ENCODE assay signal across 27 cellular contexts in genomic region chr12:118398878-118399277, GRCh38. TPM values are rescaled to one million over a fixed set of nuclear protein-coding genes. Genes with fewer than 3 reads are reported as not detected.
A peak's percentile ranks its signal among the peaks of the same experiment; 100 is the strongest.
DNase-seq lines count a peak whose midpoint lies in the region; FAIRE-seq and TF ChIP-seq lines count a peak whose summit lies in the region.
"Had no signal": no experiment of that assay in that cellular context is flagged by ENCODE, and none has a peak within 500 bp of the region (broad histone marks: within the 10 kb centered on the region; RNA-seq: fewer than 3 reads in every experiment).

No MANE protein-coding gene starts in this region.

- H4K8ac ChIP-seq in H1 (ENCODE audit: extremely low read depth, insufficient read depth, low read length): no peak overlapping the region

- no peak for TF ChIP-seq POLR2A in H1 (IDR thresholded peaks at IDR 0.05; ENCODE audit: control extremely low read depth in 1 of 2, low read depth in 2 of 2, low read length in 2 of 2)

- no peaks in the 10 kb centered on the region for H3K23me2 ChIP-seq in H1 (ENCODE audit: low read depth, low read length)

- POLR2A ChIA-PET in H1 (lab: Charles Lee; ENCODE audit: partially characterized antibody): interaction anchor here (1.1 kb wide), 1 partner anchor 228 kb away, joined by 3 read pairs; no protein-coding TSS in a partner anchor

- H2BK20ac ChIP-seq in H1 (ENCODE audit: low read length): no peak overlapping the region

- no peak overlapping the region for H2BK15ac ChIP-seq in H1 (ENCODE audit: low read length)

- H2AFZ ChIP-seq in H1 (ENCODE audit: low read length): no peak overlapping the region

- no peak overlapping the region for H3K4me3 Mint-ChIP-seq in activated naive CD4-positive, alpha-beta T cell treated with anti-CD3 and anti-CD28 coated beads, Interleukin-2, amount 10 ng/mL, durations not matched to agents 7 days and 5 days
- no peak overlapping the region for H3K4me3 Mint-ChIP-seq in mesothelial cell of epicardium
- H3K4me3 Mint-ChIP-seq: activated T-helper 1 cell treated with anti-CD3 and anti-CD28 coated beads, Interleukin-12 subunit alpha, Interleukin-12 subunit beta, Interleukin-2, Interleukin-4 antibody, amounts not matched to agents 30 ng/mL and 10 ng/mL and 1 ng/mL, durations not matched to agents 14 hours and 24 hours and 36 hours; H9; IgD-negative memory B cell; neural crest cell; stimulated activated naive CD8-positive, alpha-beta T cell treated with anti-CD3 and anti-CD28 coated beads, Interleukin-15, Interleukin-2, amounts not matched to agents 100 ng/mL and 50 ng/mL, for 24 hours had no signal

- no peaks in the 10 kb centered on the region for H3K27me3 Mint-ChIP-seq in activated naive CD4-positive, alpha-beta T cell treated with anti-CD3 and anti-CD28 coated beads, Interleukin-2, amount 10 ng/mL, durations not matched to agents 7 days and 5 days
- H3K27me3 Mint-ChIP-seq in mesothelial cell of epicardium (ENCODE audit: low read depth): no peaks in the 10 kb centered on the region
- H3K27me3 Mint-ChIP-seq: IgD-negative memory B cell; progenitor cell of endocrine pancreas; stimulated activated naive CD8-positive, alpha-beta T cell treated with anti-CD3 and anti-CD28 coated beads, Interleukin-15, Interleukin-2, amounts not matched to agents 100 ng/mL and 50 ng/mL, for 24 hours had no signal

- TF ChIP-seq RAD21 in H1 (IDR thresholded peaks at IDR 0.05 in 1 of 2, conservative IDR thresholded peaks at IDR 0.05 in 1 of 2; ENCODE audit: low read depth in 2 of 2, low read length in 2 of 2): no peak

- H3K4me1 ChIP-seq in H1 (replicated peaks in 1 of 4; ENCODE audit: control insufficient read depth in 3 of 4, insufficient read depth in 4 of 4, low read length in 3 of 4): no peaks in the 10 kb centered on the region
- H3K4me1 ChIP-seq: A549, BLaER1 had no signal

- no peak overlapping the region for H2BK120ac ChIP-seq in H1 (replicated peaks; ENCODE audit: low read depth, low read length)

- no peaks in the 10 kb centered on the region for H3K9me3 ChIP-seq in H1 (ENCODE audit: insufficient read depth in 2 of 2, low read depth in 1 of 2, low read length in 1 of 2)
- H3K9me3 ChIP-seq: A549, BLaER1, gastroesophageal sphincter had no signal

- no peaks in the 10 kb centered on the region for H3K79me2 ChIP-seq in H1 (ENCODE audit: control insufficient read depth in 1 of 2, insufficient read depth in 2 of 2, low read length in 2 of 2)

- H4K20me1 ChIP-seq in H1 (replicated peaks in 1 of 2; ENCODE audit: control insufficient read depth in 1 of 2, insufficient read depth in 2 of 2, low read length in 2 of 2): peaks cover 0 to 5% of the 10 kb centered on the region in 2 experiments

- no peak for DNase-seq in activated naive CD4-positive, alpha-beta T cell treated with anti-CD3 and anti-CD28 coated beads, Interleukin-2, amount 10 ng/mL, durations not matched to agents 7 days and 5 days
- DNase-seq in activated naive CD4-positive, alpha-beta T cell treated with anti-CD3 and anti-CD28 coated beads, Interleukin-2, amount 50 U/mL, for 16 hours: no peak
- DNase-seq in NOMO-1 treated with DMSO at 0.1 percent for 48 hours (lab: John Stamatoyannopoulos, UW; ENCODE audit: unreplicated experiment): peak; percentile 48
- DNase-seq in H1 (ENCODE audit: low read depth in 1 of 2, low spot score in 2 of 2): no peak
- DNase-seq in SHP77 treated with DMSO at 0.1 percent for 48 hours (lab: John Stamatoyannopoulos, UW): no peak
- DNase-seq in 8988T: no peak
- no peak for DNase-seq in G401 (ENCODE audit: low spot score)
- no peak for DNase-seq in mesothelial cell of epicardium (ENCODE audit: low spot score in 2 of 2, unreplicated experiment in 2 of 2)
- DNase-seq: activated CD8-positive, alpha-beta memory T cell treated with anti-CD3 and anti-CD28 coated beads for 24 hours; H9; NCI-H1092 treated with DMSO at 0.1 percent for 48 hours; NCI-H2107; NCI-H510A; Right ventricle myocardium superior; stimulated activated CD4-positive, alpha-beta T cell treated with anti-CD3 and anti-CD28 coated beads, Interleukin-2, amount 100 ng/mL, for 24 hours; trophoblast cell had no signal

- no peak for TF ChIP-seq EP300 in H1 (IDR thresholded peaks at IDR 0.05; ENCODE audit: borderline replicate concordance in 1 of 2, low read depth in 2 of 2, low read length in 2 of 2)

- TF ChIP-seq CTCF in H1 (IDR thresholded peaks at IDR 0.05; ENCODE audit: control extremely low read depth in 1 of 3, insufficient read depth in 1 of 3, low read depth in 1 of 3, low read length in 3 of 3) (no peak), mesothelial cell of epicardium (IDR thresholded peaks at IDR 0.05; ENCODE audit: unreplicated experiment) (no peak)

- no peak overlapping the region; the same call in 1 of the 2 replicates for H2BK5ac ChIP-seq in H1 (ENCODE audit: low read depth, low read length)

- H4K91ac ChIP-seq in H1 (replicated peaks; ENCODE audit: insufficient read length, low read length): no peak overlapping the region

- H4K5ac ChIP-seq in H1 (ENCODE audit: insufficient read length, low read depth, low read length): no peak overlapping the region

- no peaks in the 10 kb centered on the region for H3K4me1 Mint-ChIP-seq in activated naive CD4-positive, alpha-beta T cell treated with anti-CD3 and anti-CD28 coated beads, Interleukin-2, amount 10 ng/mL, durations not matched to agents 7 days and 5 days
- no peaks in the 10 kb centered on the region for H3K4me1 Mint-ChIP-seq in mesothelial cell of epicardium
- H3K4me1 Mint-ChIP-seq: H9, neural crest cell had no signal

- H3K4me3 ChIP-seq in H1 (ENCODE audit: extremely low read depth in 1 of 4, insufficient read depth in 2 of 4, low read depth in 3 of 4, low read length in 4 of 4): no peak overlapping the region
- H3K4me3 ChIP-seq: A549, BLaER1, gastroesophageal sphincter had no signal

- no peak overlapping the region for H3K18ac ChIP-seq in H1 (ENCODE audit: extremely low read depth, low read length)

- H3K79me1 ChIP-seq in H1 (ENCODE audit: low read depth, low read length): no peaks in the 10 kb centered on the region; the same call in none of the 2 replicates

- H3K36me3 ChIP-seq in H1 (ENCODE audit: control insufficient read depth in 2 of 4, insufficient read depth in 4 of 4, low read length in 3 of 4): peaks cover 14 to 64% (median 47%) of the 10 kb centered on the region in 4 experiments

- peaks cover 30% of the 10 kb centered on the region for H3K36me3 Mint-ChIP-seq in activated naive CD4-positive, alpha-beta T cell treated with anti-CD3 and anti-CD28 coated beads, Interleukin-2, amount 10 ng/mL, durations not matched to agents 7 days and 5 days
- peaks cover 36% of the 10 kb centered on the region for H3K36me3 Mint-ChIP-seq in mesothelial cell of epicardium

- 0 out of 2 replicates have a peak overlapping the region, but pooled peaks have one; percentile 4 for H3K27ac ChIP-seq in H1 (ENCODE audit: low read depth, low read length)
- H3K27ac ChIP-seq: A549, BLaER1, epithelial cell of prostate had no signal

- CTCF ChIA-PET in activated naive CD4-positive, alpha-beta T cell treated with anti-CD3 and anti-CD28 coated beads, Interleukin-2, amount 10 ng/mL, durations not matched to agents 7 days and 5 days (lab: Charles Lee): no interaction called here
- CTCF ChIA-PET in H1 (lab: Charles Lee; ENCODE audit: partially characterized antibody): interaction anchor here (1.3 kb wide), 1 partner anchor 21 kb away, joined by 3 read pairs; no protein-coding TSS in a partner anchor

- FAIRE-seq in H1 (lab: Jason Lieb, UNC): no peak
- FAIRE-seq: A549, bronchial epithelial cell, GM12891 had no signal

- no peak overlapping the region for H3K14ac ChIP-seq in H1 (ENCODE audit: insufficient read length)

- peak overlapping the region; percentile 54 for H3K27ac Mint-ChIP-seq in activated naive CD4-positive, alpha-beta T cell treated with anti-CD3 and anti-CD28 coated beads, Interleukin-2, amount 10 ng/mL, durations not matched to agents 7 days and 5 days
- H3K27ac Mint-ChIP-seq in mesothelial cell of epicardium: no peak overlapping the region
- H3K27ac Mint-ChIP-seq: activated T-helper 1 cell treated with anti-CD3 and anti-CD28 coated beads, Interleukin-12 subunit alpha, Interleukin-12 subunit beta, Interleukin-2, Interleukin-4 antibody, amounts not matched to agents 30 ng/mL and 10 ng/mL and 1 ng/mL, durations not matched to agents 14 hours and 24 hours and 36 hours; progenitor cell of endocrine pancreas; stimulated activated naive CD8-positive, alpha-beta T cell treated with anti-CD3 and anti-CD28 coated beads, Interleukin-15, Interleukin-2, amounts not matched to agents 100 ng/mL and 50 ng/mL, for 24 hours had no signal

- no peak overlapping the region for H3K56ac ChIP-seq in H1 (replicated peaks; ENCODE audit: insufficient read length, low read depth, low read length)

- in situ Hi-C loops in G401 (cut with HindIII; ENCODE audit: low sequenced_read_pairs): no loop called here

- H3K4me2 ChIP-seq in H1 (ENCODE audit: insufficient read depth in 1 of 2, low read depth in 2 of 2, low read length in 2 of 2): no peak overlapping the region
- H3K4me2 ChIP-seq: A549, BLaER1 had no signal

- H3K27me3 ChIP-seq in H1 (replicated peaks in 1 of 4; ENCODE audit: control insufficient read depth in 3 of 4, extremely low read depth in 1 of 4, insufficient read depth in 3 of 4, low read length in 3 of 4): no peaks in the 10 kb centered on the region
- H3K27me3 ChIP-seq: BLaER1, gastroesophageal sphincter had no signal

- H3K9me3 Mint-ChIP-seq in activated naive CD4-positive, alpha-beta T cell treated with anti-CD3 and anti-CD28 coated beads, Interleukin-2, amount 10 ng/mL, durations not matched to agents 7 days and 5 days: no peaks in the 10 kb centered on the region
- H3K9me3 Mint-ChIP-seq in mesothelial cell of epicardium: no peaks in the 10 kb centered on the region
- H3K9me3 Mint-ChIP-seq: activated T-helper 1 cell treated with anti-CD3 and anti-CD28 coated beads, Interleukin-12 subunit alpha, Interleukin-12 subunit beta, Interleukin-2, Interleukin-4 antibody, amounts not matched to agents 30 ng/mL and 10 ng/mL and 1 ng/mL, durations not matched to agents 14 hours and 24 hours and 36 hours; H9; IgD-negative memory B cell; neural crest cell; stimulated activated naive CD8-positive, alpha-beta T cell treated with anti-CD3 and anti-CD28 coated beads, Interleukin-15, Interleukin-2, amounts not matched to agents 100 ng/mL and 50 ng/mL, for 24 hours had no signal

- 96% methylated on average over 6 of the region's 6 CpGs; no CpG with 5 or more reads in 1 of the 2 experiments for WGBS in H1 (ENCODE audit: extremely low coverage in 1 of 2, insufficient coverage in 1 of 2, insufficient read length in 1 of 2, insufficient replicate concordance in 2 of 2, low coverage in 1 of 2, low lambda C conversion rate in 2 of 2, missing lambda C conversion rate in 1 of 2), 2 experiments

- H2AK5ac ChIP-seq in H1 (ENCODE audit: low read depth, low read length): no peak overlapping the region

- no peak overlapping the region for H2BK12ac ChIP-seq in H1 (ENCODE audit: low read depth, low read length)

- H3K4ac ChIP-seq in H1 (replicated peaks; ENCODE audit: insufficient read length, low read depth, low read length): no peak overlapping the region

- no peak overlapping the region for H3K9ac ChIP-seq in H1 (replicated peaks in 1 of 4; ENCODE audit: extremely low read depth in 1 of 4, low read depth in 3 of 4, low read length in 3 of 4)
- H3K9ac ChIP-seq: BLaER1 had no signal

- H3K23ac ChIP-seq in H1 (ENCODE audit: insufficient read length): no peak overlapping the region

RNA-seq across cellular contexts. Expression of gene SUDS3, which starts 22.5 kb away (rescaled TPM):
- total RNA-seq in H1 (2021; fragmentation: NEBNext Ultra II Directional; extraction: Animal tissue kit (Norgen Biotek cat#: 25700)): 54.2 and 58.7 TPM in 2 replicates
- polyA plus RNA-seq in H1 (2011; rRNA removed): 21.0 and 30.0 TPM in 2 replicates
- 33.7 TPM for polyA plus RNA-seq in H1 (2011; cell fraction: cytosol; rRNA removed)
- polyA plus RNA-seq in H1 (2011; cell fraction: nucleus; rRNA removed): 23.5 TPM
- 26.8 to 43.7 TPM (median 29.3 TPM) in 4 replicates for polyA plus RNA-seq in H1 (2012, experiment 1 of 2)
- polyA plus RNA-seq in H1 (2012, experiment 2 of 2): 6.0 TPM
- polyA plus RNA-seq in H1 (2013, experiment 1 of 2): 37.4 TPM
- polyA plus RNA-seq in H1 (2013, experiment 2 of 2): 36.9 TPM
- 49.3 and 51.2 TPM in 2 replicates for polyA minus RNA-seq in H1 (2011; rRNA and poly(A)+ RNA removed)
- polyA minus RNA-seq in H1 (2011; cell fraction: cytosol; rRNA and poly(A)+ RNA removed): 32.2 TPM
- 42.2 TPM for polyA minus RNA-seq in H1 (2011; cell fraction: nucleus; rRNA and poly(A)+ RNA removed)
- total RNA-seq in G401 (2014; rRNA removed; shearing (Covaris generic)): 31.6 and 39.1 TPM in 2 replicates
- total RNA-seq in mesothelial cell of epicardium: 42.2 to 44.6 TPM (median 43.3 TPM) in 3 replicates

RNA-seq across cellular contexts. Expression of gene TAOK3, which starts 26.2 kb away (rescaled TPM):
- total RNA-seq in H1 (2021; fragmentation: NEBNext Ultra II Directional; extraction: Animal tissue kit (Norgen Biotek cat#: 25700)): 9.2 and 9.3 TPM in 2 replicates
- 4.7 and 5.2 TPM in 2 replicates for polyA plus RNA-seq in H1 (2011; rRNA removed)
- polyA plus RNA-seq in H1 (2011; cell fraction: cytosol; rRNA removed): 3.7 TPM
- polyA plus RNA-seq in H1 (2011; cell fraction: nucleus; rRNA removed): 8.3 TPM
- 4.1 to 7.6 TPM (median 6.0 TPM) in 4 replicates for polyA plus RNA-seq in H1 (2012, experiment 1 of 2)
- polyA plus RNA-seq in H1 (2012, experiment 2 of 2): 0.73 TPM
- polyA plus RNA-seq in H1 (2013, experiment 1 of 2): 9.5 TPM
- polyA plus RNA-seq in H1 (2013, experiment 2 of 2): 8.5 TPM
- polyA minus RNA-seq in H1 (2011; rRNA and poly(A)+ RNA removed): 15.9 and 16.8 TPM in 2 replicates
- 6.5 TPM for polyA minus RNA-seq in H1 (2011; cell fraction: cytosol; rRNA and poly(A)+ RNA removed)
- 24.7 TPM for polyA minus RNA-seq in H1 (2011; cell fraction: nucleus; rRNA and poly(A)+ RNA removed)
- total RNA-seq in G401 (2014; rRNA removed; shearing (Covaris generic)): 9.1 and 17.6 TPM in 2 replicates
- total RNA-seq in mesothelial cell of epicardium: 23.4 to 27.7 TPM (median 24.4 TPM) in 3 replicates
